Comparison of ENCODE assay signal across 9 cellular contexts in genomic region chr6:138765896-138766487, GRCh38. TPM values are rescaled to one million over a fixed set of nuclear protein-coding genes. Genes with fewer than 3 reads are reported as not detected.
A peak's percentile ranks its signal among the peaks of the same experiment; 100 is the strongest.
DNase-seq lines count a peak whose midpoint lies in the region; ATAC-seq, FAIRE-seq and TF ChIP-seq lines count a peak whose summit lies in the region.
"Had no signal": no experiment of that assay in that cellular context is flagged by ENCODE, and none has a peak within 500 bp of the region (broad histone marks: within the 10 kb centered on the region; RNA-seq: fewer than 3 reads in every experiment).

No MANE protein-coding gene starts in this region.

- POLR2A ChIA-PET in activated CD4-positive, alpha-beta T cell treated with anti-CD3 and anti-CD28 coated beads, Interleukin-2, amount 10 ng/mL, durations not matched to agents 7 days and 5 days (lab: Charles Lee), result no interaction called here

- H3K9me3 Mint-ChIP-seq in stimulated activated naive B cell treated with anti-CD40 and anti-IgM and Interleukin-4, amounts not matched to agents 10 μg/mL and 1 μg/mL and 100 μg/mL, for 72 hours, result no peaks in the 10 kb centered on the region
- H3K9me3 Mint-ChIP-seq in activated CD4-positive, alpha-beta T cell treated with anti-CD3 and anti-CD28 coated beads, Interleukin-2, amount 10 ng/mL, durations not matched to agents 7 days and 5 days, result no peaks in the 10 kb centered on the region
- H3K9me3 Mint-ChIP-seq: naive thymus-derived CD8-positive, alpha-beta T cell had no signal

- peak; percentile 70 for TF ChIP-seq CTCF in LNCAP (IDR thresholded peaks at IDR 0.05)

- ATAC-seq in stimulated activated naive B cell treated with anti-CD40 and anti-IgM and Interleukin-4, amounts not matched to agents 10 μg/mL and 1 μg/mL and 100 μg/mL, for 72 hours (replicated peaks), result no peak
- ATAC-seq in GM18867 (IDR thresholded peaks at IDR 0.05; ENCODE audit: unreplicated experiment), result no peak
- ATAC-seq in stimulated activated naive CD8-positive, alpha-beta T cell treated with anti-CD3 and anti-CD28 coated beads, Interleukin-15, Interleukin-2, amounts not matched to agents 100 U/mL and 50 U/mL, for 24 hours, result no peak

- peak overlapping the region; percentile 76 for H3K27ac Mint-ChIP-seq in stimulated activated naive B cell treated with anti-CD40 and anti-IgM and Interleukin-4, amounts not matched to agents 10 μg/mL and 1 μg/mL and 100 μg/mL, for 72 hours
- no peak overlapping the region for H3K27ac Mint-ChIP-seq in activated CD4-positive, alpha-beta T cell treated with anti-CD3 and anti-CD28 coated beads, Interleukin-2, amount 10 ng/mL, durations not matched to agents 7 days and 5 days
- H3K27ac Mint-ChIP-seq: naive thymus-derived CD8-positive, alpha-beta T cell had no signal

- H3K27me3 Mint-ChIP-seq in stimulated activated naive B cell treated with anti-CD40 and anti-IgM and Interleukin-4, amounts not matched to agents 10 μg/mL and 1 μg/mL and 100 μg/mL, for 72 hours, result no peaks in the 10 kb centered on the region
- no peaks in the 10 kb centered on the region for H3K27me3 Mint-ChIP-seq in activated CD4-positive, alpha-beta T cell treated with anti-CD3 and anti-CD28 coated beads, Interleukin-2, amount 10 ng/mL, durations not matched to agents 7 days and 5 days

- peak; percentile 63 for DNase-seq in DMS53 (lab: John Stamatoyannopoulos, UW)
- DNase-seq in glomerular visceral epithelial cell (ENCODE audit: extremely low spot score), result peak; percentile 42
- no peak for DNase-seq in stimulated activated naive B cell treated with anti-CD40 and anti-IgM and Interleukin-4, amounts not matched to agents 10 μg/mL and 1 μg/mL and 100 μg/mL, for 72 hours
- DNase-seq in activated CD4-positive, alpha-beta T cell treated with anti-CD3 and anti-CD28 coated beads, Interleukin-2, amount 10 ng/mL, durations not matched to agents 7 days and 5 days, result no peak
- no peak for DNase-seq in stimulated activated naive CD8-positive, alpha-beta T cell treated with anti-CD3 and anti-CD28 coated beads, Interleukin-15, Interleukin-2, amounts not matched to agents 100 U/mL and 50 U/mL, for 24 hours

- CTCF ChIA-PET in activated CD4-positive, alpha-beta T cell treated with anti-CD3 and anti-CD28 coated beads, Interleukin-2, amount 10 ng/mL, durations not matched to agents 7 days and 5 days (lab: Charles Lee), result interaction anchor here (0.7 to 1.9 kb wide), 3 partner anchors 167 to 177 kb away, joined by 3 to 6 read pairs (median 3); no protein-coding TSS in a partner anchor

- no peaks in the 10 kb centered on the region for H3K36me3 Mint-ChIP-seq in stimulated activated naive B cell treated with anti-CD40 and anti-IgM and Interleukin-4, amounts not matched to agents 10 μg/mL and 1 μg/mL and 100 μg/mL, for 72 hours
- H3K36me3 Mint-ChIP-seq in activated CD4-positive, alpha-beta T cell treated with anti-CD3 and anti-CD28 coated beads, Interleukin-2, amount 10 ng/mL, durations not matched to agents 7 days and 5 days (ENCODE audit: low read depth), result no peaks in the 10 kb centered on the region
- H3K36me3 Mint-ChIP-seq: naive thymus-derived CD8-positive, alpha-beta T cell had no signal

- no peak overlapping the region for H3K4me3 Mint-ChIP-seq in stimulated activated naive B cell treated with anti-CD40 and anti-IgM and Interleukin-4, amounts not matched to agents 10 μg/mL and 1 μg/mL and 100 μg/mL, for 72 hours
- no peak overlapping the region for H3K4me3 Mint-ChIP-seq in activated CD4-positive, alpha-beta T cell treated with anti-CD3 and anti-CD28 coated beads, Interleukin-2, amount 10 ng/mL, durations not matched to agents 7 days and 5 days
- H3K4me3 Mint-ChIP-seq: naive thymus-derived CD8-positive, alpha-beta T cell had no signal

- FAIRE-seq in TTC549 (lab: Jason Lieb, UNC), result peak; percentile 96

- H3K4me1 Mint-ChIP-seq in stimulated activated naive B cell treated with anti-CD40 and anti-IgM and Interleukin-4, amounts not matched to agents 10 μg/mL and 1 μg/mL and 100 μg/mL, for 72 hours, result peaks cover 11 to 24% of the 10 kb centered on the region in 2 donors
- H3K4me1 Mint-ChIP-seq in activated CD4-positive, alpha-beta T cell treated with anti-CD3 and anti-CD28 coated beads, Interleukin-2, amount 10 ng/mL, durations not matched to agents 7 days and 5 days, result peaks cover 4% of the 10 kb centered on the region

RNA-seq across cellular contexts. Expression of gene CCDC28A, which starts 7.6 kb away (rescaled TPM):
- 10 to 100 TPM; 22.5 to 27.3 TPM for total RNA-seq in activated CD4-positive, alpha-beta T cell treated with anti-CD3 and anti-CD28 coated beads, Interleukin-2, amount 10 ng/mL, durations not matched to agents 7 days and 5 days

RNA-seq across cellular contexts. Expression of gene ECT2L, which starts 29.9 kb away (rescaled TPM):
- not detected for total RNA-seq in activated CD4-positive, alpha-beta T cell treated with anti-CD3 and anti-CD28 coated beads, Interleukin-2, amount 10 ng/mL, durations not matched to agents 7 days and 5 days

Comparison
In these comparisons a context has a peak if more than half of its experiments do, and no peak if none do; other contexts are left out.
1. DNase-seq: peak in DMS53 (single experiment) and glomerular visceral epithelial cell (single experiment); none in stimulated activated naive B cell treated with anti-CD40 and anti-IgM and Interleukin-4, amounts not matched to agents 10 μg/mL and 1 μg/mL and 100 μg/mL, for 72 hours (single experiment), activated CD4-positive, alpha-beta T cell treated with anti-CD3 and anti-CD28 coated beads, Interleukin-2, amount 10 ng/mL, durations not matched to agents 7 days and 5 days (single experiment) and stimulated activated naive CD8-positive, alpha-beta T cell treated with anti-CD3 and anti-CD28 coated beads, Interleukin-15, Interleukin-2, amounts not matched to agents 100 U/mL and 50 U/mL, for 24 hours (single experiment).